8 cellular contexts compared by ENCODE assay signal in genomic region chr4:56976878-56977320, GRCh38. TPM values are rescaled to one million over a fixed set of nuclear protein-coding genes. Genes with fewer than 3 reads are reported as not detected.
A peak's percentile ranks its signal among the peaks of the same experiment; 100 is the strongest.
DNase-seq lines count a peak whose midpoint lies in the region; ATAC-seq and TF ChIP-seq lines count a peak whose summit lies in the region.

No MANE protein-coding gene starts in this region.

- peaks cover 20% of the 10 kb centered on the region for H3K36me3 ChIP-seq in cardiac muscle cell

- no peaks in the 10 kb centered on the region for H3K27me3 ChIP-seq in cardiac muscle cell

- ATAC-seq in HG02623 (IDR thresholded peaks at IDR 0.05; ENCODE audit: unreplicated experiment), result peak; percentile 25

- no peaks in the 10 kb centered on the region for H3K9me3 ChIP-seq in cardiac muscle cell (ENCODE audit: low read depth)

- H3K4me3 ChIP-seq in cardiac muscle cell, result peak overlapping the region; percentile 98

- no peak for TF ChIP-seq CTCF in cardiac muscle cell (IDR thresholded peaks at IDR 0.05; ENCODE audit: low read depth, low read length)

- peak overlapping the region; percentile 95 for H3K27ac ChIP-seq in cardiac muscle cell

- peaks cover 17% of the 10 kb centered on the region for H3K4me1 ChIP-seq in cardiac muscle cell (ENCODE audit: low read depth)

- peak; percentile 34 to 75 (median 71) for DNase-seq in NCI-H1417 (lab: John Stamatoyannopoulos, UW)
- no peak for DNase-seq in NCI-H1417 treated with DMSO at 0.1 percent for 48 hours (lab: John Stamatoyannopoulos, UW)
- DNase-seq in NCI-H526 (lab: John Stamatoyannopoulos, UW), result peak; percentile 18 to 62
- DNase-seq in activated effector memory CD4-positive, alpha-beta T cell treated with Interleukin-2 at 50 U/mL for 16 hours, result peak; percentile 44
- peak in 1 of 2 donors; percentile 54 for DNase-seq in cardiac muscle cell (ENCODE audit: low read depth in 1 of 2, low spot score in 1 of 2)
- peak; percentile 15 for DNase-seq in renal cortical epithelial cell (ENCODE audit: low read depth)
- no peak for DNase-seq in medulla oblongata (ENCODE audit: extremely low spot score)

RNA-seq across cellular contexts. Expression of gene NOA1, which starts 0.5 kb away (rescaled TPM):
- total RNA-seq in cardiac muscle cell, result 21.7 and 32.8 TPM in 2 replicates
- polyA plus RNA-seq in cardiac muscle cell, result 9.7 and 21.4 TPM in 2 replicates
- total RNA-seq in renal cortical epithelial cell, result 18.9 and 22.4 TPM in 2 replicates

RNA-seq across cellular contexts. Expression of gene POLR2B, which starts 1.8 kb away (rescaled TPM):
- 137 and 146 TPM in 2 replicates for total RNA-seq in cardiac muscle cell
- 65.8 and 95.2 TPM in 2 replicates for polyA plus RNA-seq in cardiac muscle cell
- total RNA-seq in renal cortical epithelial cell, result 132 and 153 TPM in 2 replicates

Comparison
In these comparisons a context has a peak if more than half of its experiments do, and no peak if none do; other contexts are left out.
1. DNase-seq: peak in NCI-H1417 (3 of 3), NCI-H526 (2 of 2), activated effector memory CD4-positive, alpha-beta T cell treated with Interleukin-2 at 50 U/mL for 16 hours (single experiment) and renal cortical epithelial cell (single experiment); none in NCI-H1417 treated with DMSO at 0.1 percent for 48 hours (single experiment) and medulla oblongata (single experiment).